14 cellular contexts compared by ENCODE assay signal in genomic region chr3:134331811-134332199, GRCh38. TPM values are rescaled to one million over a fixed set of nuclear protein-coding genes. Genes with fewer than 3 reads are reported as not detected.
DNase-seq lines count a peak whose midpoint lies in the region; ATAC-seq and TF ChIP-seq lines count a peak whose summit lies in the region.
"Had no signal": no experiment of that assay in that cellular context is flagged by ENCODE, and none has a peak within 500 bp of the region (broad histone marks: within the 10 kb centered on the region; RNA-seq: fewer than 3 reads in every experiment).

No MANE protein-coding gene starts in this region.

- peaks cover 3% of the 10 kb centered on the region; the same call in 1 of the 2 replicates for H3K27me3 Mint-ChIP-seq in HFFc6 (ENCODE audit: insufficient read depth)
- H3K27me3 Mint-ChIP-seq in mesothelial cell of epicardium (ENCODE audit: low read depth) = no peaks in the 10 kb centered on the region
- H3K27me3 Mint-ChIP-seq in activated naive CD8-positive, alpha-beta T cell treated with anti-CD3 and anti-CD28 coated beads, Interleukin-2, amount 50 U/mL, for 24 hours = no peaks in the 10 kb centered on the region
- H3K27me3 Mint-ChIP-seq: CD4-positive, alpha-beta T cell had no signal

- TF ChIP-seq CTCF in HFFc6 (IDR thresholded peaks at IDR 0.05) (no peak), mammary epithelial cell (conservative IDR thresholded peaks at IDR 0.05 in 1 of 2, IDR thresholded peaks at IDR 0.05 in 1 of 2; ENCODE audit: extremely low read depth in 1 of 2, insufficient read depth in 1 of 2, low read depth in 1 of 2, low read length in 2 of 2) (no peak), mesothelial cell of epicardium (IDR thresholded peaks at IDR 0.05; ENCODE audit: unreplicated experiment) (no peak), suprapubic skin (IDR thresholded peaks at IDR 0.05) (no peak)

- H3K4me1 ChIP-seq in mammary epithelial cell (ENCODE audit: insufficient read depth, low read length) = peaks cover 85% of the 10 kb centered on the region
- peaks cover 67% of the 10 kb centered on the region for H3K4me1 ChIP-seq in suprapubic skin

- H3K27me3 ChIP-seq in mammary epithelial cell (ENCODE audit: insufficient read depth, low read length) = no peaks in the 10 kb centered on the region
- no peaks in the 10 kb centered on the region for H3K27me3 ChIP-seq in suprapubic skin

- H3K9ac ChIP-seq in mammary epithelial cell (ENCODE audit: insufficient read depth, low read length) = no peak overlapping the region

- DNase-seq in HFFc6 (no peak), mammary epithelial cell (no peak), mesothelial cell of epicardium (ENCODE audit: low spot score in 2 of 2, unreplicated experiment in 2 of 2) (no peak), suprapubic skin (ENCODE audit: low spot score in 2 of 2) (no peak), NCI-H82 (lab: John Stamatoyannopoulos, UW) (no peak)
- DNase-seq in activated naive CD8-positive, alpha-beta T cell treated with anti-CD3 and anti-CD28 coated beads, Interleukin-2, amount 50 U/mL, for 24 hours = no peak
- DNase-seq: activated naive CD8-positive, alpha-beta T cell treated with anti-CD3 and anti-CD28 coated beads for 36 hours; CD4-positive, alpha-beta T cell; dermis blood vessel endothelial cell; kidney; NCI-H524 treated with DMSO at 0.1 percent for 48 hours; stimulated activated CD4-positive, alpha-beta T cell treated with anti-CD3 and anti-CD28 coated beads, Interleukin-1b, Interleukin-23, amount 100 ng/mL, for 48 hours had no signal

- H3K9me3 Mint-ChIP-seq in HFFc6 (no peaks in the 10 kb centered on the region), mesothelial cell of epicardium (no peaks in the 10 kb centered on the region)
- H3K9me3 Mint-ChIP-seq in activated naive CD8-positive, alpha-beta T cell treated with anti-CD3 and anti-CD28 coated beads, Interleukin-2, amount 50 U/mL, for 24 hours = no peaks in the 10 kb centered on the region
- H3K9me3 Mint-ChIP-seq: activated naive CD8-positive, alpha-beta T cell treated with anti-CD3 and anti-CD28 coated beads for 36 hours; CD4-positive, alpha-beta T cell had no signal

- intact Hi-C loops in mammary epithelial cell (cut with micrococcal nuclease) = no loop called here

- peak overlapping the region; percentile 97 for H3K27ac Mint-ChIP-seq in HFFc6
- H3K27ac Mint-ChIP-seq in mesothelial cell of epicardium = peak overlapping the region; percentile 97
- no peak overlapping the region for H3K27ac Mint-ChIP-seq in activated naive CD8-positive, alpha-beta T cell treated with anti-CD3 and anti-CD28 coated beads, Interleukin-2, amount 50 U/mL, for 24 hours
- H3K27ac Mint-ChIP-seq: activated naive CD8-positive, alpha-beta T cell treated with anti-CD3 and anti-CD28 coated beads for 36 hours; CD4-positive, alpha-beta T cell had no signal

- CTCF ChIA-PET in mammary epithelial cell (lab: Charles Lee; ENCODE audit: low non-redundant PET) = no interaction called here

- peak overlapping the region; percentile 34 for H2AFZ ChIP-seq in mammary epithelial cell (ENCODE audit: low read depth, low read length)

- H3K9me3 ChIP-seq in mammary epithelial cell (replicated peaks; ENCODE audit: insufficient read depth, low read length) (no peaks in the 10 kb centered on the region), suprapubic skin (no peaks in the 10 kb centered on the region)

- H3K4me3 ChIP-seq in mammary epithelial cell (replicated peaks in 1 of 3; ENCODE audit: insufficient read depth in 1 of 3, low read depth in 2 of 3, low read length in 3 of 3) = peak overlapping the region in 1 of 3 experiments; percentile 15
- no peak overlapping the region for H3K4me3 ChIP-seq in suprapubic skin

- H3K36me3 Mint-ChIP-seq in HFFc6 (ENCODE audit: low read depth) (no peaks in the 10 kb centered on the region; the same call in 1 of the 2 replicates), mesothelial cell of epicardium (no peaks in the 10 kb centered on the region)
- no peaks in the 10 kb centered on the region for H3K36me3 Mint-ChIP-seq in activated naive CD8-positive, alpha-beta T cell treated with anti-CD3 and anti-CD28 coated beads, Interleukin-2, amount 50 U/mL, for 24 hours (ENCODE audit: low read depth)
- H3K36me3 Mint-ChIP-seq: activated naive CD8-positive, alpha-beta T cell treated with anti-CD3 and anti-CD28 coated beads for 36 hours had no signal

- H3K27ac ChIP-seq in mammary epithelial cell (ENCODE audit: insufficient read depth, low read depth, low read length) (peak overlapping the region; percentile 59), suprapubic skin (peak overlapping the region; percentile 35)

- TF ChIP-seq POLR2A in suprapubic skin (IDR thresholded peaks at IDR 0.05) = no peak

- ATAC-seq in HG03159 (IDR thresholded peaks at IDR 0.05; ENCODE audit: unreplicated experiment) = no peak
- ATAC-seq in activated naive CD8-positive, alpha-beta T cell treated with anti-CD3 and anti-CD28 coated beads, Interleukin-2, amount 50 U/mL, for 24 hours = no peak
- ATAC-seq in GM18867 (IDR thresholded peaks at IDR 0.05; ENCODE audit: unreplicated experiment) = no peak

- H3K79me2 ChIP-seq in mammary epithelial cell (ENCODE audit: insufficient read depth, low read length) = no peaks in the 10 kb centered on the region

- TF ChIP-seq EP300 in suprapubic skin (IDR thresholded peaks at IDR 0.05) = no peak

- WGBS in mammary epithelial cell (ENCODE audit: low coverage, missing lambda C conversion rate) = 13% methylated on average over 5 of the region's 5 CpGs
- WGBS in suprapubic skin = 31% methylated on average over 5 of the region's 5 CpGs

- peak overlapping the region; percentile 57 for H3K4me2 ChIP-seq in mammary epithelial cell (ENCODE audit: insufficient read depth, low read depth, low read length)

- H3K4me1 Mint-ChIP-seq in HFFc6 (ENCODE audit: low read depth) = peaks cover 99% of the 10 kb centered on the region
- peaks cover 68% of the 10 kb centered on the region for H3K4me1 Mint-ChIP-seq in mesothelial cell of epicardium
- peaks cover 2% of the 10 kb centered on the region for H3K4me1 Mint-ChIP-seq in activated naive CD8-positive, alpha-beta T cell treated with anti-CD3 and anti-CD28 coated beads, Interleukin-2, amount 50 U/mL, for 24 hours
- H3K4me1 Mint-ChIP-seq: activated naive CD8-positive, alpha-beta T cell treated with anti-CD3 and anti-CD28 coated beads for 36 hours had no signal

- H4K20me1 ChIP-seq in mammary epithelial cell (ENCODE audit: insufficient read depth, low read length) = no peaks in the 10 kb centered on the region

- in situ Hi-C loops in mammary epithelial cell (cut with MboI; ENCODE audit: low sequenced_read_pairs in 2 of 2) = no loop called here

- H3K4me3 Mint-ChIP-seq in HFFc6 (peak overlapping the region; percentile 80), mesothelial cell of epicardium (peak overlapping the region; percentile 1)
- H3K4me3 Mint-ChIP-seq in activated naive CD8-positive, alpha-beta T cell treated with anti-CD3 and anti-CD28 coated beads, Interleukin-2, amount 50 U/mL, for 24 hours = no peak overlapping the region
- H3K4me3 Mint-ChIP-seq: activated naive CD8-positive, alpha-beta T cell treated with anti-CD3 and anti-CD28 coated beads for 36 hours; CD4-positive, alpha-beta T cell had no signal

- no TSS peak for BruUV-seq in mammary epithelial cell (replicated peaks; lab: Mats Ljungman, UMichigan)

- dilution Hi-C loops in mammary epithelial cell (cut with HindIII; ENCODE audit: low sequenced_read_pairs) = no loop called here

- H3K36me3 ChIP-seq in mammary epithelial cell (ENCODE audit: insufficient read depth, low read length) (no peaks in the 10 kb centered on the region), suprapubic skin (no peaks in the 10 kb centered on the region)

RNA-seq across cellular contexts. Expression of gene AMOTL2, which starts 42.4 kb away (rescaled TPM):
- total RNA-seq in HFFc6 (2021; fragmentation: NEBNext Ultra II Directional; extraction: Animal tissue kit (Norgen Biotek cat#: 25700)) = 100 to 1,000 TPM; 244 to 311 (median 274) TPM
- 100 to 1,000 TPM; 116 to 144 TPM for total RNA-seq in mammary epithelial cell
- polyA plus RNA-seq in mammary epithelial cell = 47.5 TPM
- 86.1 TPM for polyA minus RNA-seq in mammary epithelial cell
- total RNA-seq in mesothelial cell of epicardium = 281 to 297 TPM (median 296 TPM) in 3 replicates
- total RNA-seq in suprapubic skin = 100 to 1,000 TPM in 2 of 4 donors, 10 to 100 TPM in 2; 80.4 to 118 (median 95.8) TPM
- total RNA-seq: activated naive CD8-positive, alpha-beta T cell treated with anti-CD3 and anti-CD28 coated beads for 36 hours; CD4-positive, alpha-beta T cell had no signal
